11 cellular contexts compared by ENCODE assay signal in genomic region chr3:186705882-186706780, GRCh38. TPM values are rescaled to one million over a fixed set of nuclear protein-coding genes. Genes with fewer than 3 reads are reported as not detected.
DNase-seq lines count a peak whose midpoint lies in the region; ATAC-seq and TF ChIP-seq lines count a peak whose summit lies in the region.
"Had no signal": no experiment of that assay in that cellular context is flagged by ENCODE, and none has a peak within 500 bp of the region (broad histone marks: within the 10 kb centered on the region; RNA-seq: fewer than 3 reads in every experiment).

No MANE protein-coding gene starts in this region.

- no peak for TF ChIP-seq CTCF in activated B cell treated with CpG ODN at 0.5 μM for 24 hours (IDR thresholded peaks at IDR 0.05)

- no peak for DNase-seq in activated B cell treated with CpG ODN at 0.5 μM for 24 hours
- DNase-seq in stimulated activated CD4-positive, alpha-beta T cell treated with anti-CD3 and anti-CD28 coated beads, Interleukin-15, amount 100 ng/mL, for 24 hours, result peak; percentile 61
- no peak for DNase-seq in NCI-H2227 (lab: John Stamatoyannopoulos, UW; ENCODE audit: unreplicated experiment)
- no peak for DNase-seq in mesenteric fat pad (ENCODE audit: low spot score)
- DNase-seq in posterior vena cava (ENCODE audit: low spot score), result no peak
- DNase-seq: NCI-H446 had no signal

- peaks cover 24% of the 10 kb centered on the region for H3K27me3 Mint-ChIP-seq in activated B cell treated with CpG ODN at 0.5 μM for 24 hours

- H3K4me1 Mint-ChIP-seq in activated B cell treated with CpG ODN at 0.5 μM for 24 hours, result no peaks in the 10 kb centered on the region

- H3K9me3 Mint-ChIP-seq in activated B cell treated with CpG ODN at 0.5 μM for 24 hours, result no peaks in the 10 kb centered on the region

- ATAC-seq in GM18861 (IDR thresholded peaks at IDR 0.05; ENCODE audit: unreplicated experiment), result peak; percentile 90
- ATAC-seq in HG02798 (IDR thresholded peaks at IDR 0.05; ENCODE audit: poor library complexity, unreplicated experiment), result peak; percentile 60
- peak; percentile 45 for ATAC-seq in activated B cell treated with CpG ODN at 0.5 μM for 24 hours (ENCODE audit: low read depth)
- ATAC-seq in HG03045 (IDR thresholded peaks at IDR 0.05; ENCODE audit: unreplicated experiment), result no peak

- H3K4me3 Mint-ChIP-seq in activated B cell treated with CpG ODN at 0.5 μM for 24 hours, result no peak overlapping the region

- no peak overlapping the region for H3K27ac Mint-ChIP-seq in activated B cell treated with CpG ODN at 0.5 μM for 24 hours

- POLR2A ChIA-PET in activated B cell treated with CpG ODN at 0.5 μM for 24 hours (lab: Charles Lee), result no interaction called here

- CTCF ChIA-PET in activated B cell treated with CpG ODN at 0.5 μM for 24 hours (lab: Charles Lee), result no interaction called here

- no peaks in the 10 kb centered on the region for H3K36me3 Mint-ChIP-seq in activated B cell treated with CpG ODN at 0.5 μM for 24 hours (ENCODE audit: low read depth)

- intact Hi-C loops in activated B cell treated with CpG ODN at 0.5 μM for 24 hours (cut with micrococcal nuclease) (no loop called here), posterior vena cava (cut with DNase I) (no loop called here)

RNA-seq across cellular contexts. Expression of gene KNG1, which starts 11.0 kb away (rescaled TPM):
- total RNA-seq in activated B cell treated with CpG ODN at 0.5 μM for 24 hours (not detected in 2 replicates), mesenteric fat pad (not detected), posterior vena cava (under 1 TPM in 1 of 2 donors, not detected in 1; 0.14 TPM)
- total RNA-seq: cerebellum, pulmonary artery endothelial cell had no signal

RNA-seq across cellular contexts. Expression of gene HRG, which starts 40.3 kb away (rescaled TPM):
- total RNA-seq in activated B cell treated with CpG ODN at 0.5 μM for 24 hours (not detected in 2 replicates), mesenteric fat pad (not detected), posterior vena cava (not detected)
- total RNA-seq: cerebellum, pulmonary artery endothelial cell had no signal
